18 cellular contexts compared by ENCODE assay signal in the genomic region with DNA sequence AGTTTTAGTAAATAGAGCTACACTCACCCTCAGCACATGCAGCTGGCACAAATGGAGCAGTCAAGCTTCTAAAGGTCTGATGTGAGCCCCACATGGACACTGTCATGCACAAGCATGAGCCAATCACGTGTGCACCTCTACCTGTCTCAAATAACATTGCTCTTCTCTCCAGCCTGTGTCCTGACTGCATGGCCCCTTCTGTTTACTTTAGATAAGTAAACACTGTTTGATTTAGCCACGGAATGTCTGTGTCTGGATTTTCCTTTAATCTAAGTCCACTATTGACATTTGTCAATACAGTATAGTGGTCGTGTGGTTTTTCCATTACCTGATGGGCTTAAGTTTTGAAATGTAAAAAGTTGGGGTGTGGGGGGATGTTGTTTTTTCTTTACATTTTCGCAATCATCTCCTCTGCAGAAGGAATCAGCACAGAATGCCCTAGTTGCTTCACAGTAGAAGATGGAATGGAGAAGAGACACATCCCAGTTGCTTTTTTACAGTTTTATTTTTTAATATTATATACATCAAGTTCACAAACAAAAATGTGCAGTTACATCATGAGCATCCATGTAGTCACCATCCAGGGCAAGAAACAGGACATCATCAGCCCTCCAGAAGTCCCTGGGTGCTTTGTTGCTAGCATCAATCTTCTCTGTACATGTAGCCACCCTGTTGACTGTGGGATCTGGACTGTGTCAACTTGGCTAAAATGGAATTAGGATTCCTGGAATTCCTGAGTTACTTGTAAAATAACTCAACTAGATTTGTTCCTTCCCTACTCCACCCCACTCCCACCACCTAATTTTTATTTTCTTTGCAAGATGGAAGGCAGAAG.
DNase-seq lines count a peak whose midpoint lies in the region; ATAC-seq and TF ChIP-seq lines count a peak whose summit lies in the region.
"Had no signal": no experiment of that assay in that cellular context is flagged by ENCODE, and none has a peak within 500 bp of the region (broad histone marks: within the 10 kb centered on the region; RNA-seq: fewer than 3 reads in every experiment).

No MANE protein-coding gene starts in this region.

- H3K4me3 Mint-ChIP-seq in activated CD4-positive, alpha-beta T cell treated with anti-CD3 and anti-CD28 coated beads, Interleukin-2, amount 10 ng/mL, durations not matched to agents 24 days and 14 days: no peak overlapping the region
- no peak overlapping the region for H3K4me3 Mint-ChIP-seq in activated CD4-positive, alpha-beta T cell treated with anti-CD3 and anti-CD28 coated beads, Interleukin-2, amount 10 ng/mL, durations not matched to agents 7 days and 5 days
- H3K4me3 Mint-ChIP-seq: activated naive CD4-positive, alpha-beta T cell treated with anti-CD3 and anti-CD28 coated beads, Interleukin-2, amount 50 U/mL, for 24 hours; effector memory CD8-positive, alpha-beta T cell; T-cell had no signal

- H3K27ac ChIP-seq in substantia nigra (ENCODE audit: low read depth, low read length, poor library complexity, severe bottlenecking): no peak overlapping the region
- H3K27ac ChIP-seq: uterus had no signal

- no peak overlapping the region for H3K27ac Mint-ChIP-seq in activated CD4-positive, alpha-beta T cell treated with anti-CD3 and anti-CD28 coated beads, Interleukin-2, amount 10 ng/mL, durations not matched to agents 24 days and 14 days
- no peak overlapping the region for H3K27ac Mint-ChIP-seq in activated CD4-positive, alpha-beta T cell treated with anti-CD3 and anti-CD28 coated beads, Interleukin-2, amount 10 ng/mL, durations not matched to agents 7 days and 5 days
- H3K27ac Mint-ChIP-seq: activated naive CD4-positive, alpha-beta T cell treated with anti-CD3 and anti-CD28 coated beads, Interleukin-2, amount 50 U/mL, for 24 hours; effector memory CD8-positive, alpha-beta T cell; T-cell had no signal

- intact Hi-C loops in activated CD4-positive, alpha-beta T cell treated with anti-CD3 and anti-CD28 coated beads, Interleukin-2, amount 10 ng/mL, durations not matched to agents 24 days and 14 days (cut with micrococcal nuclease): no loop called here

- peak; percentile 46 for DNase-seq in activated CD4-positive, alpha-beta T cell treated with anti-CD3 and anti-CD28 coated beads, Interleukin-2, amount 10 ng/mL, durations not matched to agents 24 days and 14 days
- no peak for DNase-seq in activated CD4-positive, alpha-beta T cell treated with anti-CD3 and anti-CD28 coated beads, Interleukin-2, amount 10 ng/mL, durations not matched to agents 7 days and 5 days
- DNase-seq in NCI-H510A (lab: John Stamatoyannopoulos, UW) (peak; percentile 57), fibroblast of pulmonary artery (ENCODE audit: low read depth) (peak; percentile 30), substantia nigra (lab: John Stamatoyannopoulos, UW) (no peak), G401 (ENCODE audit: low spot score) (no peak)
- DNase-seq: DND-41; effector memory CD8-positive, alpha-beta T cell; foreskin fibroblast; Kasumi-1; NCI-H1930; stimulated activated CD4-positive, alpha-beta T cell treated with anti-CD3 and anti-CD28 coated beads, Interleukin-4, amount 100 ng/mL, for 4 hours; T-cell; uterus had no signal

- H3K36me3 Mint-ChIP-seq in activated CD4-positive, alpha-beta T cell treated with anti-CD3 and anti-CD28 coated beads, Interleukin-2, amount 10 ng/mL, durations not matched to agents 24 days and 14 days (ENCODE audit: low read depth): no peaks in the 10 kb centered on the region
- no peaks in the 10 kb centered on the region for H3K36me3 Mint-ChIP-seq in activated CD4-positive, alpha-beta T cell treated with anti-CD3 and anti-CD28 coated beads, Interleukin-2, amount 10 ng/mL, durations not matched to agents 7 days and 5 days (ENCODE audit: low read depth)
- H3K36me3 Mint-ChIP-seq: activated naive CD4-positive, alpha-beta T cell treated with anti-CD3 and anti-CD28 coated beads, Interleukin-2, amount 50 U/mL, for 24 hours; T-cell had no signal

- H3K9me3 Mint-ChIP-seq in activated CD4-positive, alpha-beta T cell treated with anti-CD3 and anti-CD28 coated beads, Interleukin-2, amount 10 ng/mL, durations not matched to agents 24 days and 14 days: peaks cover 9% of the 10 kb centered on the region
- H3K9me3 Mint-ChIP-seq in activated CD4-positive, alpha-beta T cell treated with anti-CD3 and anti-CD28 coated beads, Interleukin-2, amount 10 ng/mL, durations not matched to agents 7 days and 5 days: no peaks in the 10 kb centered on the region
- H3K9me3 Mint-ChIP-seq: activated naive CD4-positive, alpha-beta T cell treated with anti-CD3 and anti-CD28 coated beads, Interleukin-2, amount 50 U/mL, for 24 hours; effector memory CD8-positive, alpha-beta T cell had no signal

- no peak overlapping the region for H3K4me3 ChIP-seq in fibroblast of pulmonary artery (replicated peaks; ENCODE audit: low read depth, low read length)
- H3K4me3 ChIP-seq: HAP-1, uterus had no signal

- TF ChIP-seq CTCF in fibroblast of pulmonary artery (IDR thresholded peaks at IDR 0.05; ENCODE audit: low read length, missing control alignments): no peak

- in situ Hi-C loops in G401 (cut with HindIII; ENCODE audit: low sequenced_read_pairs): no loop called here

- no peaks in the 10 kb centered on the region for H3K4me1 Mint-ChIP-seq in activated CD4-positive, alpha-beta T cell treated with anti-CD3 and anti-CD28 coated beads, Interleukin-2, amount 10 ng/mL, durations not matched to agents 24 days and 14 days
- no peaks in the 10 kb centered on the region for H3K4me1 Mint-ChIP-seq in activated CD4-positive, alpha-beta T cell treated with anti-CD3 and anti-CD28 coated beads, Interleukin-2, amount 10 ng/mL, durations not matched to agents 7 days and 5 days
- H3K4me1 Mint-ChIP-seq: activated naive CD4-positive, alpha-beta T cell treated with anti-CD3 and anti-CD28 coated beads, Interleukin-2, amount 50 U/mL, for 24 hours had no signal

- CTCF ChIA-PET in activated CD4-positive, alpha-beta T cell treated with anti-CD3 and anti-CD28 coated beads, Interleukin-2, amount 10 ng/mL, durations not matched to agents 7 days and 5 days (lab: Charles Lee): interaction anchor here (1.0 kb wide), 2 partner anchors 12 to 18 kb away, joined by 3 read pairs; no protein-coding TSS in a partner anchor

- peaks cover 21% of the 10 kb centered on the region for H3K27me3 Mint-ChIP-seq in activated CD4-positive, alpha-beta T cell treated with anti-CD3 and anti-CD28 coated beads, Interleukin-2, amount 10 ng/mL, durations not matched to agents 24 days and 14 days
- H3K27me3 Mint-ChIP-seq in activated CD4-positive, alpha-beta T cell treated with anti-CD3 and anti-CD28 coated beads, Interleukin-2, amount 10 ng/mL, durations not matched to agents 7 days and 5 days: peaks cover 20% of the 10 kb centered on the region

- ATAC-seq in HG03457 (IDR thresholded peaks at IDR 0.05; ENCODE audit: unreplicated experiment) (no peak), GM21447 (IDR thresholded peaks at IDR 0.05; ENCODE audit: unreplicated experiment) (no peak)
- ATAC-seq: effector memory CD8-positive, alpha-beta T cell; T-cell had no signal

- POLR2A ChIA-PET in activated CD4-positive, alpha-beta T cell treated with anti-CD3 and anti-CD28 coated beads, Interleukin-2, amount 10 ng/mL, durations not matched to agents 7 days and 5 days (lab: Charles Lee): no interaction called here

Comparison
In these comparisons a context has a peak if more than half of its experiments do, and no peak if none do; other contexts are left out.
1. DNase-seq: peak in activated CD4-positive, alpha-beta T cell treated with anti-CD3 and anti-CD28 coated beads, Interleukin-2, amount 10 ng/mL, durations not matched to agents 24 days and 14 days (single experiment), NCI-H510A (single experiment) and fibroblast of pulmonary artery (single experiment); none in activated CD4-positive, alpha-beta T cell treated with anti-CD3 and anti-CD28 coated beads, Interleukin-2, amount 10 ng/mL, durations not matched to agents 7 days and 5 days (single experiment), substantia nigra (0 of 49) and G401 (single experiment).